ENCODE assay signal across 8 cellular contexts in the genomic region with DNA sequence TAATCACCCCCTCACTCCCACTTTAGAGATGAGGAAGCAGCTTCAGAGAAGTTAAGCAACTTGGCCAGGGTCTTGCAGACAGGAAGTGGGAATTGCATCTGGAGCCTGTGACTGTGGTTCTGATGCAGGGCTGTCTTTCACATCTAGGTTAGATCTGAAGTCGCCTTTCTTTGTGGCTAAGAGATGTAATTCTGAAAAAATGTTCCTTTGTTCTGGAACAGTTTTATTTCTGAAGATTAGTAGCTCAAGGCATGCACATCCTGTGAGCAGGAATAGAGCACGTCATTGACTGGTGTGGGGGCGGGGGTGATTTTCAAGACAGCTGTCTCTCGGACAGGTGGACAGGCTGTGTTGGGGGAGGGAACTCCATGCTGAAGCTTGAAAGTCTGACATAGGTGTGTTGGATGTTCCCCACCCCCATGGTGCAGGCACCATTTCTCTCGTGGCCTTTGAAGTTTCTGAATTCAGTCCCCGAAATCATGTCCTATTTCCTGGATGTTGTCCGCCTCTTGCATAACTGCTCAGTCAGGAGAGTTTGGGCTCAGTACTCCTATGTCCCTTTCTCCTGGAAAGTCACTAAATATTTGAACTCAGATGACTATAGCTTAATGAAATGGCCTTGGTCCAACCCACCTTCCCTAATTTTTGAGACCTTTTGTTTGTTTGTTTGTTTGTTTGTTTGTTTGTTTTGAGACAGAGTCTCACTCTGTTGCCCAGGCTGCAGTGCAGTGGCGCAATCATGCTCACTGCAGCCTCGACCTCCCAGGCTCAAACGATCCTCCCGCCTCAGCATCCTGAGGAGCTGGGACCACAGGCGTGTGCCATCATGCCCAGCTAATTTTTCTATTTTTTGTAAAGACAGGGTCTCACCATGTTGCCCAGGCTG. TPM values are rescaled to one million over a fixed set of nuclear protein-coding genes. Genes with fewer than 3 reads are reported as not detected.
A peak's percentile ranks its signal among the peaks of the same experiment; 100 is the strongest.
DNase-seq lines count a peak whose midpoint lies in the region; ATAC-seq and TF ChIP-seq lines count a peak whose summit lies in the region.

No MANE protein-coding gene starts in this region.

- peaks cover 0 to 5% (median 0%) of the 10 kb centered on the region in 7 donors for H3K9me3 Mint-ChIP-seq in naive B cell

- H3K4me1 Mint-ChIP-seq in naive B cell, result peaks cover 47 to 66% (median 62%) of the 10 kb centered on the region in 3 donors

- no peak for ATAC-seq in naive B cell (ENCODE audit: low read depth in 2 of 2)
- ATAC-seq in GM21528 (IDR thresholded peaks at IDR 0.05; ENCODE audit: low FRiP score, unreplicated experiment), result no peak

- H3K36me3 Mint-ChIP-seq in naive B cell, result no peaks in the 10 kb centered on the region

- no peaks in the 10 kb centered on the region for H3K27me3 Mint-ChIP-seq in naive B cell

- DNase-seq in GM03348 (ENCODE audit: low spot score) (peak; percentile 81), NOMO-1 (lab: John Stamatoyannopoulos, UW; ENCODE audit: unreplicated experiment in 2 of 2) (peak; percentile 57 to 68), caudate nucleus (lab: John Stamatoyannopoulos, UW) (peak in 2 of 61 donors; percentile 5 to 7), naive B cell (no peak), GM10248 (ENCODE audit: extremely low spot score) (no peak), NCI-H1417 treated with DMSO at 0.1 percent for 48 hours (lab: John Stamatoyannopoulos, UW) (no peak), NCI-H2107 treated with DMSO at 0.1 percent for 48 hours (lab: John Stamatoyannopoulos, UW; ENCODE audit: unreplicated experiment) (no peak)

- peak overlapping the region; percentile 48 to 91 (median 82) for H3K4me3 Mint-ChIP-seq in naive B cell

- peak overlapping the region; percentile 40 for H3K27ac ChIP-seq in caudate nucleus (ENCODE audit: low read depth, low read length)

- H3K27ac Mint-ChIP-seq in naive B cell, result peak overlapping the region; percentile 99 to 100 (median 100)

- POLR2A ChIA-PET in GM10248 (lab: Yijun Ruan, JAX), result interaction anchor here (1.2 to 4.3 kb wide), 4 partner anchors 21 to 35 kb away, joined by 3 to 24 read pairs (median 4); a partner anchor contains a TSS

- CTCF ChIA-PET in GM10248 (lab: Yijun Ruan, JAX), result interaction anchor here (0.6 to 3.3 kb wide), 14 partner anchors 10 to 174 kb away, joined by 3 to 13 read pairs (median 4); no protein-coding TSS in a partner anchor

- no peak for TF ChIP-seq CTCF in GM10248 (IDR thresholded peaks at IDR 0.05; ENCODE audit: control extremely low read depth, extremely low read depth, low read depth, missing control alignments)

RNA-seq across cellular contexts. Expression of a gene that starts 21.0 kb away (rescaled TPM):
- polyA plus RNA-seq in naive B cell (ENCODE audit: low read depth in 6 of 6), result 1,000 to 10,000 TPM in 1 of 6 donors, 100 to 1,000 TPM in 5; 235 to 1,138 (median 264) TPM

RNA-seq across cellular contexts. Expression of a gene that starts 45.9 kb away (rescaled TPM):
- polyA plus RNA-seq in naive B cell (ENCODE audit: low read depth in 6 of 6), result under 1 TPM in 3 of 6 donors, not detected in 3; 0.10 to 0.57 (median 0.26) TPM

RNA-seq across cellular contexts. Expression of a gene that starts 50.9 kb away (rescaled TPM):
- polyA plus RNA-seq in naive B cell (ENCODE audit: low read depth in 6 of 6), result under 1 TPM in 4 of 6 donors, not detected in 2; 0.25 to 0.72 (median 0.27) TPM

Comparison
In these comparisons a context has a peak if more than half of its experiments do, and no peak if none do; other contexts are left out.
1. DNase-seq: peak in GM03348 (single experiment) and NOMO-1 (2 of 2); none in naive B cell (single experiment), GM10248 (single experiment), NCI-H1417 treated with DMSO at 0.1 percent for 48 hours (single experiment) and NCI-H2107 treated with DMSO at 0.1 percent for 48 hours (single experiment).